Comparison of ENCODE assay signal across 20 cellular contexts in the genomic region with DNA sequence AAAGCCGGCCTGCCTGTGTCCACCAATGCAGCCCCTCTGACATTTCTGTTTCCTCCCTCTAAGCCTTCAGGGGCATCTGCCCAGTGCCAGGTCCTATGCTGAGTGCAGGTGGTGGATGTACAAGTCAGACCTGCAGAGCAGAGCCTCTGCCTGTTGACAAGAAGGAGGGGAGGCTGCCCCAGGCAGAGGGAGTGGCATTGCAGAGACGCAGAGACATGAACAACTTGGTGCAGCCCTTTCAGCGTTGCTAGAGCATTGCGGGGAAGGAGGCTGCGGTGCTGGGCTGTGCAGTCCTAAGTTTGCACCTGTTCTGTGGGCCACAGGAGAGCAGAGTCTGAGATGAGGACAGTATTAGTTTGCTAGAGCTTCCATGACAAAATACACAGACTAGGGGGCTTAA.
"Had no signal": no experiment of that assay in that cellular context is flagged by ENCODE, and none has a peak within 500 bp of the region (broad histone marks: within the 10 kb centered on the region; RNA-seq: fewer than 3 reads in every experiment).

No MANE protein-coding gene starts in this region.

- H3K27ac Mint-ChIP-seq: activated B cell treated with CpG ODN at 0.5 μM for 24 hours; activated CD4-positive, alpha-beta memory T cell treated with anti-CD3 and anti-CD28 coated beads for 36 hours; activated naive CD8-positive, alpha-beta T cell treated with anti-CD3 and anti-CD28 coated beads, Interleukin-2, amount 10 ng/mL, durations not matched to agents 7 days and 5 days; activated T-helper 17 cell treated with anti-CD3 and anti-CD28 coated beads, Interleukin-2, amount 50 U/mL, for 72 hours; progenitor cell of endocrine pancreas had no signal

- ATAC-seq: activated T-helper 17 cell treated with anti-CD3 and anti-CD28 coated beads, Interleukin-2, amount 50 U/mL, for 72 hours; body of pancreas; right cardiac atrium had no signal

- H3K9me3 ChIP-seq: body of pancreas, tibial artery, uterus had no signal

- DNase-seq: activated B cell treated with CpG ODN at 0.5 μM for 24 hours; activated CD4-positive, alpha-beta memory T cell treated with anti-CD3 and anti-CD28 coated beads for 36 hours; activated CD4-positive, alpha-beta T cell treated with anti-CD3 and anti-CD28 coated beads for 4 hours; activated naive CD4-positive, alpha-beta T cell; activated naive CD8-positive, alpha-beta T cell treated with anti-CD3 and anti-CD28 coated beads, Interleukin-2, amount 10 ng/mL, durations not matched to agents 7 days and 5 days; activated T-cell treated with anti-CD3 and anti-CD28 coated beads, Interleukin-2, amount 50 U/mL, for 1 hour; body of pancreas; effector CD4-positive, alpha-beta T cell; foreskin fibroblast; hippocampal formation; left ventricle myocardium inferior; nephron progenitor cell; occipital lobe; right cardiac atrium; stimulated activated CD4-positive, alpha-beta T cell treated with anti-CD3 and anti-CD28 coated beads, Interleukin-2, amount 100 ng/mL, for 24 hours; stimulated activated naive CD4-positive, alpha-beta T cell treated with Interleukin-2 at 50 U/mL for 16 hours; uterus had no signal

- H3K4me1 ChIP-seq: body of pancreas, left ventricle myocardium inferior, tibial artery, uterus had no signal

- H3K36me3 Mint-ChIP-seq: activated CD4-positive, alpha-beta memory T cell treated with anti-CD3 and anti-CD28 coated beads for 36 hours; activated naive CD8-positive, alpha-beta T cell treated with anti-CD3 and anti-CD28 coated beads, Interleukin-2, amount 10 ng/mL, durations not matched to agents 7 days and 5 days had no signal

- H3K9me3 Mint-ChIP-seq: activated B cell treated with CpG ODN at 0.5 μM for 24 hours; activated CD4-positive, alpha-beta memory T cell treated with anti-CD3 and anti-CD28 coated beads for 36 hours; activated naive CD8-positive, alpha-beta T cell treated with anti-CD3 and anti-CD28 coated beads, Interleukin-2, amount 10 ng/mL, durations not matched to agents 7 days and 5 days; activated T-helper 17 cell treated with anti-CD3 and anti-CD28 coated beads, Interleukin-2, amount 50 U/mL, for 72 hours; nephron progenitor cell had no signal

- H3K4me3 Mint-ChIP-seq: activated B cell treated with CpG ODN at 0.5 μM for 24 hours; activated CD4-positive, alpha-beta memory T cell treated with anti-CD3 and anti-CD28 coated beads for 36 hours; activated naive CD8-positive, alpha-beta T cell treated with anti-CD3 and anti-CD28 coated beads, Interleukin-2, amount 10 ng/mL, durations not matched to agents 7 days and 5 days; activated T-helper 17 cell treated with anti-CD3 and anti-CD28 coated beads, Interleukin-2, amount 50 U/mL, for 72 hours had no signal

- H3K4me3 ChIP-seq: body of pancreas, left ventricle myocardium inferior, tibial artery, uterus had no signal

- H3K27me3 Mint-ChIP-seq: activated CD4-positive, alpha-beta memory T cell treated with anti-CD3 and anti-CD28 coated beads for 36 hours had no signal

- H3K4me1 Mint-ChIP-seq: activated B cell treated with CpG ODN at 0.5 μM for 24 hours; activated naive CD8-positive, alpha-beta T cell treated with anti-CD3 and anti-CD28 coated beads, Interleukin-2, amount 10 ng/mL, durations not matched to agents 7 days and 5 days; activated T-helper 17 cell treated with anti-CD3 and anti-CD28 coated beads, Interleukin-2, amount 50 U/mL, for 72 hours had no signal

- H3K27me3 ChIP-seq: body of pancreas, uterus had no signal

- H3K36me3 ChIP-seq: left ventricle myocardium inferior, tibial artery, uterus had no signal

- H3K27ac ChIP-seq: body of pancreas, left ventricle myocardium inferior, tibial artery, uterus had no signal
